In genomic region chr16:87854053-87854906, GRCh38 we compare ENCODE assay signal across 1 cellular context.
TF ChIP-seq lines count a peak whose summit lies in the region.

No MANE protein-coding gene starts in this region.

TF ChIP-seq in K562, 482 proteins besides CTCF, POLR2A, EP300 and RAD21 (continued from another document and continues in another):
- no peak for TF ChIP-seq ZNF280B (CRISPR knock-in tag; IDR thresholded peaks at IDR 0.05)
- TF ChIP-seq BHLHE40 (IDR thresholded peaks at IDR 0.05; ENCODE audit: low read length) = peak; percentile 85
- TF ChIP-seq ZBTB17 (CRISPR knock-in tag; IDR thresholded peaks at IDR 0.05) = peak; percentile 85
- TF ChIP-seq SNIP1 (IDR thresholded peaks at IDR 0.05; ENCODE audit: low read depth) = no peak
- TF ChIP-seq SOX6 (IDR thresholded peaks at IDR 0.05) = peak; percentile 97
- no peak for TF ChIP-seq ZNF518B (CRISPR knock-in tag; IDR thresholded peaks at IDR 0.05)
- no peak for TF ChIP-seq RBM17 (IDR thresholded peaks at IDR 0.05; ENCODE audit: borderline replicate concordance, low read depth, low read length)
- TF ChIP-seq SMAD4 (CRISPR knock-in tag; conservative IDR thresholded peaks at IDR 0.05) = peak; percentile 99
- TF ChIP-seq L3MBTL2 (IDR thresholded peaks at IDR 0.05) = peak; percentile 35
- TF ChIP-seq RBM22 (IDR thresholded peaks at IDR 0.05; ENCODE audit: low read depth, low read length, poor library complexity, severe bottlenecking) = peak; percentile 73
- TF ChIP-seq CREB5 (CRISPR knock-in tag; IDR thresholded peaks at IDR 0.05) = no peak
- TF ChIP-seq FOXK1 (CRISPR knock-in tag; IDR thresholded peaks at IDR 0.05; ENCODE audit: borderline replicate concordance) = no peak
- TF ChIP-seq ZBTB11 (CRISPR knock-in tag; IDR thresholded peaks at IDR 0.05) = peak in 1 of 3 experiments; percentile 71; a peak in 2 of 6 replicates
- TF ChIP-seq EZH2 (IDR thresholded peaks at IDR 0.05; ENCODE audit: borderline replicate concordance, low read depth, low read length) = no peak
- TF ChIP-seq CREB1 (IDR thresholded peaks at IDR 0.05) = peak; percentile 85
- peak; percentile 62 for TF ChIP-seq CREB1 (CRISPR knock-in tag; IDR thresholded peaks at IDR 0.05)
- TF ChIP-seq RFX5 (IDR thresholded peaks at IDR 0.05; ENCODE audit: low read depth, low read length) = no peak
- TF ChIP-seq STAT5A (IDR thresholded peaks at IDR 0.05; ENCODE audit: borderline replicate concordance, low read length) = peak; percentile 91
- no peak for TF ChIP-seq SLC30A9 (CRISPR knock-in tag; IDR thresholded peaks at IDR 0.05)
- TF ChIP-seq ZBTB2 (IDR thresholded peaks at IDR 0.05) = peak; percentile 82; the same call in 1 of the 2 replicates
- TF ChIP-seq PTRF (tag; IDR thresholded peaks at IDR 0.05) = no peak
- no peak for TF ChIP-seq RBM25 (IDR thresholded peaks at IDR 0.05; ENCODE audit: low read depth, low read length, severe bottlenecking)
- TF ChIP-seq PRPF4 (IDR thresholded peaks at IDR 0.05; ENCODE audit: insufficient read depth, low read depth, low read length, poor library complexity, severe bottlenecking) = no peak
- TF ChIP-seq CXXC5 (CRISPR knock-in tag; IDR thresholded peaks at IDR 0.05) = peak; percentile 100
- TF ChIP-seq HNRNPK (IDR thresholded peaks at IDR 0.05; ENCODE audit: low read depth, low read length, poor library complexity, severe bottlenecking) = no peak
- TF ChIP-seq ILF3 (IDR thresholded peaks at IDR 0.05; ENCODE audit: borderline replicate concordance) = peak; percentile 92; the same call in 1 of the 2 replicates
- TF ChIP-seq ZNF507 (tag; conservative IDR thresholded peaks at IDR 0.05) = no peak
- no peak for TF ChIP-seq CHCHD3 (CRISPR knock-in tag; IDR thresholded peaks at IDR 0.05)
- no peak for TF ChIP-seq ZSCAN29 (IDR thresholded peaks at IDR 0.05)
- peak; percentile 82; the same call in 1 of the 2 replicates for TF ChIP-seq ERF (CRISPR knock-in tag; IDR thresholded peaks at IDR 0.05)
- no peak for TF ChIP-seq ZNF143 (CRISPR knock-in tag; IDR thresholded peaks at IDR 0.05)
- TF ChIP-seq CUX1 (CRISPR knock-in tag; IDR thresholded peaks at IDR 0.05) = 0 out of 2 replicates have a peak, but pooled peaks have one; percentile 56
- TF ChIP-seq TCF7L2 (IDR thresholded peaks at IDR 0.05; ENCODE audit: low read depth, low read length) = no peak
- peak; percentile 93 for TF ChIP-seq VEZF1 (CRISPR knock-in tag; IDR thresholded peaks at IDR 0.05)
- TF ChIP-seq LEF1 (IDR thresholded peaks at IDR 0.05) = peak; percentile 94
- no peak for TF ChIP-seq TSC22D4 (tag; IDR thresholded peaks at IDR 0.05)
- no peak for TF ChIP-seq KAT8 (IDR thresholded peaks at IDR 0.05; ENCODE audit: low read depth)
- TF ChIP-seq KAT2B (IDR thresholded peaks at IDR 0.05; ENCODE audit: low read depth, low read length) = no peak
- TF ChIP-seq SNAPC5 (CRISPR knock-in tag; IDR thresholded peaks at IDR 0.05) = no peak
- TF ChIP-seq ZBTB43 (CRISPR knock-in tag; IDR thresholded peaks at IDR 0.05) = no peak
- TF ChIP-seq NR2C2 (CRISPR knock-in tag; IDR thresholded peaks at IDR 0.05) = no peak
- TF ChIP-seq NR2C2 (tag; IDR thresholded peaks at IDR 0.05) = peak; percentile 70
- TF ChIP-seq SMARCC2 (IDR thresholded peaks at IDR 0.05; ENCODE audit: low read depth) = peak; percentile 100
- peak; percentile 79; the same call in 1 of the 2 replicates for TF ChIP-seq TOE1 (IDR thresholded peaks at IDR 0.05; ENCODE audit: borderline replicate concordance)
- no peak for TF ChIP-seq TOE1 (CRISPR knock-in tag; IDR thresholded peaks at IDR 0.05; ENCODE audit: borderline replicate concordance, low read depth)
